In genomic region chr4:40924793-40925117, GRCh38 we compare ENCODE assay signal across 7 cellular contexts.
"Had no signal": no experiment of that assay in that cellular context is flagged by ENCODE, and none has a peak within 500 bp of the region (broad histone marks: within the 10 kb centered on the region; RNA-seq: fewer than 3 reads in every experiment).

No MANE protein-coding gene starts in this region.

- H3K27me3 ChIP-seq: dorsolateral prefrontal cortex, upper lobe of right lung had no signal

- H3K4me1 ChIP-seq: prostate gland had no signal

- FAIRE-seq: endometrium had no signal

- H3K9me3 ChIP-seq: prostate gland, upper lobe of right lung had no signal

- H3K4me3 ChIP-seq: dorsolateral prefrontal cortex, prostate gland, skin epidermis, upper lobe of right lung had no signal

- DNase-seq: mammary epithelial cell, occipital lobe had no signal

- H3K36me3 ChIP-seq: prostate gland had no signal

- H3K27ac ChIP-seq: prostate gland had no signal
